ENCODE assay signal across 9 cellular contexts in genomic region chr7:105352922-105353668, GRCh38. TPM values are rescaled to one million over a fixed set of nuclear protein-coding genes. Genes with fewer than 3 reads are reported as not detected.
DNase-seq lines count a peak whose midpoint lies in the region; ATAC-seq and TF ChIP-seq lines count a peak whose summit lies in the region.
"Had no signal": no experiment of that assay in that cellular context is flagged by ENCODE, and none has a peak within 500 bp of the region (broad histone marks: within the 10 kb centered on the region; RNA-seq: fewer than 3 reads in every experiment).

No MANE protein-coding gene starts in this region.

- no peaks in the 10 kb centered on the region for H3K36me3 ChIP-seq in stomach

- intact Hi-C loops in stomach (cut with DNase I; ENCODE audit: low total_unique reads) = no loop called here

- H3K4me1 Mint-ChIP-seq in activated CD4-positive, alpha-beta T cell treated with anti-CD3 and anti-CD28 coated beads, Interleukin-2, amount 10 ng/mL, durations not matched to agents 7 days and 5 days = peaks cover 61% of the 10 kb centered on the region
- peaks cover 48% of the 10 kb centered on the region for H3K4me1 Mint-ChIP-seq in activated CD4-positive, alpha-beta memory T cell treated with anti-CD3 and anti-CD28 coated beads, Interleukin-2, amount 10 ng/mL, durations not matched to agents 7 days and 5 days

- no peaks in the 10 kb centered on the region for H3K9me3 ChIP-seq in stomach

- peak overlapping the region; percentile 19 for H3K4me3 Mint-ChIP-seq in activated CD4-positive, alpha-beta T cell treated with anti-CD3 and anti-CD28 coated beads, Interleukin-2, amount 10 ng/mL, durations not matched to agents 7 days and 5 days
- no peak overlapping the region for H3K4me3 Mint-ChIP-seq in activated CD4-positive, alpha-beta memory T cell treated with anti-CD3 and anti-CD28 coated beads, Interleukin-2, amount 10 ng/mL, durations not matched to agents 7 days and 5 days

- no peak overlapping the region for H3K4me3 ChIP-seq in stomach
- no peak overlapping the region for H3K4me3 ChIP-seq in coronary artery

- TF ChIP-seq EP300 in stomach (IDR thresholded peaks at IDR 0.05) = no peak

- 70 to 81% (median 78%) methylated on average over 4 of the region's 4 CpGs for WGBS in stomach, 5 donors

- ATAC-seq in foreskin keratinocyte = peak; percentile 4

- H3K27ac ChIP-seq in foreskin keratinocyte (no peak overlapping the region), stomach (peak overlapping the region in 3 of 5 donors; percentile 58 to 73 (median 59)), coronary artery (peak overlapping the region in 1 of 2 donors; percentile 48)

- peak overlapping the region; percentile 97 for H3K27ac Mint-ChIP-seq in activated CD4-positive, alpha-beta T cell treated with anti-CD3 and anti-CD28 coated beads, Interleukin-2, amount 10 ng/mL, durations not matched to agents 7 days and 5 days
- H3K27ac Mint-ChIP-seq in activated CD4-positive, alpha-beta memory T cell treated with anti-CD3 and anti-CD28 coated beads, Interleukin-2, amount 10 ng/mL, durations not matched to agents 7 days and 5 days = peak overlapping the region; percentile 97

- TF ChIP-seq CTCF in foreskin keratinocyte (conservative IDR thresholded peaks at IDR 0.05) = no peak
- no peak for TF ChIP-seq CTCF in stomach (IDR thresholded peaks at IDR 0.05)
- TF ChIP-seq CTCF in coronary artery (IDR thresholded peaks at IDR 0.05) = no peak

- POLR2A ChIA-PET in activated CD4-positive, alpha-beta T cell treated with anti-CD3 and anti-CD28 coated beads, Interleukin-2, amount 10 ng/mL, durations not matched to agents 7 days and 5 days (lab: Charles Lee) = interaction anchor here (0.6 kb wide), 1 partner anchor 252 kb away, joined by 3 read pairs; no protein-coding TSS in a partner anchor
- POLR2A ChIA-PET in activated CD4-positive, alpha-beta memory T cell treated with anti-CD3 and anti-CD28 coated beads, Interleukin-2, amount 10 ng/mL, durations not matched to agents 7 days and 5 days (lab: Charles Lee) = interaction anchor here (1.0 to 4.5 kb wide), 11 partner anchors 9 to 412 kb away, joined by 3 to 38 read pairs (median 5); partner anchors contain the start of genes KMT2E, RINT1 and SRPK2

- peaks cover 9% of the 10 kb centered on the region for H3K36me3 Mint-ChIP-seq in activated CD4-positive, alpha-beta T cell treated with anti-CD3 and anti-CD28 coated beads, Interleukin-2, amount 10 ng/mL, durations not matched to agents 7 days and 5 days (ENCODE audit: low read depth)
- peaks cover 6% of the 10 kb centered on the region for H3K36me3 Mint-ChIP-seq in activated CD4-positive, alpha-beta memory T cell treated with anti-CD3 and anti-CD28 coated beads, Interleukin-2, amount 10 ng/mL, durations not matched to agents 7 days and 5 days (ENCODE audit: low read depth)
- H3K36me3 Mint-ChIP-seq: activated naive CD8-positive, alpha-beta T cell had no signal

- DNase-seq in activated CD4-positive, alpha-beta T cell treated with anti-CD3 and anti-CD28 coated beads, Interleukin-2, amount 10 ng/mL, durations not matched to agents 7 days and 5 days = no peak
- DNase-seq in activated CD4-positive, alpha-beta T cell treated with anti-CD3 and anti-CD28 coated beads for 1 hour = no peak
- no peak for DNase-seq in activated CD4-positive, alpha-beta memory T cell treated with anti-CD3 and anti-CD28 coated beads, Interleukin-2, amount 10 ng/mL, durations not matched to agents 7 days and 5 days
- DNase-seq in foreskin keratinocyte (peak in 1 of 2 donors; percentile 18), stomach (no peak), coronary artery (ENCODE audit: low spot score) (no peak)
- no peak for DNase-seq in stimulated activated CD4-positive, alpha-beta T cell treated with anti-CD3 and anti-CD28 coated beads, Interleukin-15, amount 100 ng/mL, for 24 hours
- no peak for DNase-seq in stimulated activated CD4-positive, alpha-beta T cell treated with anti-CD3 and anti-CD28 coated beads, Interleukin-4, amount 100 ng/mL, for 1 hour

- TF ChIP-seq POLR2A in stomach (IDR thresholded peaks at IDR 0.05) = no peak

- peaks cover 1% of the 10 kb centered on the region for H3K9me3 Mint-ChIP-seq in activated CD4-positive, alpha-beta T cell treated with anti-CD3 and anti-CD28 coated beads, Interleukin-2, amount 10 ng/mL, durations not matched to agents 7 days and 5 days
- H3K9me3 Mint-ChIP-seq in activated CD4-positive, alpha-beta memory T cell treated with anti-CD3 and anti-CD28 coated beads, Interleukin-2, amount 10 ng/mL, durations not matched to agents 7 days and 5 days = no peaks in the 10 kb centered on the region

- H3K27me3 ChIP-seq in foreskin keratinocyte (no peaks in the 10 kb centered on the region), stomach (no peaks in the 10 kb centered on the region)

- no peaks in the 10 kb centered on the region for H3K27me3 Mint-ChIP-seq in activated CD4-positive, alpha-beta T cell treated with anti-CD3 and anti-CD28 coated beads, Interleukin-2, amount 10 ng/mL, durations not matched to agents 7 days and 5 days
- H3K27me3 Mint-ChIP-seq in activated CD4-positive, alpha-beta memory T cell treated with anti-CD3 and anti-CD28 coated beads, Interleukin-2, amount 10 ng/mL, durations not matched to agents 7 days and 5 days = no peaks in the 10 kb centered on the region
- H3K27me3 Mint-ChIP-seq: activated naive CD8-positive, alpha-beta T cell had no signal

- H3K4me1 ChIP-seq in foreskin keratinocyte = peaks cover 13% of the 10 kb centered on the region
- H3K4me1 ChIP-seq in stomach = peaks cover 31 to 68% (median 49%) of the 10 kb centered on the region in 4 donors

- CTCF ChIA-PET in activated CD4-positive, alpha-beta T cell treated with anti-CD3 and anti-CD28 coated beads, Interleukin-2, amount 10 ng/mL, durations not matched to agents 7 days and 5 days (lab: Charles Lee) = interaction anchor here (0.6 to 1.4 kb wide), 3 partner anchors 201 to 569 kb away, joined by 3 read pairs; no protein-coding TSS in a partner anchor
- CTCF ChIA-PET in activated CD4-positive, alpha-beta memory T cell treated with anti-CD3 and anti-CD28 coated beads, Interleukin-2, amount 10 ng/mL, durations not matched to agents 7 days and 5 days (lab: Charles Lee) = interaction anchor here (0.7 to 4.3 kb wide), 4 partner anchors 15 to 1368 kb away, joined by 3 to 19 read pairs (median 4); partner anchors contain the start of gene SRPK2

RNA-seq across cellular contexts. Expression of gene SRPK2, which starts 35.6 kb away (rescaled TPM):
- 10 to 100 TPM; 48.5 to 53.6 TPM for total RNA-seq in activated CD4-positive, alpha-beta T cell treated with anti-CD3 and anti-CD28 coated beads, Interleukin-2, amount 10 ng/mL, durations not matched to agents 7 days and 5 days
- total RNA-seq in activated CD4-positive, alpha-beta memory T cell treated with anti-CD3 and anti-CD28 coated beads, Interleukin-2, amount 10 ng/mL, durations not matched to agents 7 days and 5 days = 10 to 100 TPM; 42.9 to 45.0 TPM
- total RNA-seq in foreskin keratinocyte = 43.1 and 47.0 TPM in 2 replicates
- 11.7 and 14.2 TPM in 2 replicates for polyA plus RNA-seq in foreskin keratinocyte
- total RNA-seq in stomach = 100 to 1,000 TPM in 1 of 5 donors, 10 to 100 TPM in 4; 19.6 to 109 (median 38.5) TPM
- polyA plus RNA-seq in stomach = 10 to 100 TPM in 2 of 3 donors, 1 to 10 TPM in 1; 7.6 to 21.2 (median 13.0) TPM
